29 cellular contexts compared by ENCODE assay signal in genomic region chr18:3547891-3548615, GRCh38.
"Had no signal": no experiment of that assay in that cellular context is flagged by ENCODE, and none has a peak within 500 bp of the region (broad histone marks: within the 10 kb centered on the region; RNA-seq: fewer than 3 reads in every experiment).

No MANE protein-coding gene starts in this region.

- H3K79me2 ChIP-seq: hepatocyte, parathyroid adenoma had no signal

- H3K27me3 ChIP-seq: esophagus squamous epithelium, hepatocyte, right lobe of liver, spleen, testis, tibial nerve, upper lobe of right lung, vagina had no signal

- H3K4me3 Mint-ChIP-seq: dendritic cell treated with granulocyte-macrophage colony-stimulating factor and Interleukin-4, amounts not matched to agents 40 ng/mL and 50 ng/mL, for 4 days; effector memory CD8-positive, alpha-beta T cell; memory B cell; naive B cell; nephron progenitor cell; stimulated activated memory B cell treated with anti-CD40 and anti-IgM and Interleukin-4, amounts not matched to agents 10 μg/mL and 1 μg/mL and 100 μg/mL, for 72 hours; stimulated activated naive CD8-positive, alpha-beta T cell treated with anti-CD3 and anti-CD28 coated beads, Interleukin-15, Interleukin-2, amounts not matched to agents 100 ng/mL and 50 ng/mL, for 24 hours had no signal

- H2AFZ ChIP-seq: hepatocyte, parathyroid adenoma had no signal

- H3K36me3 Mint-ChIP-seq: memory B cell; naive B cell; stimulated activated memory B cell treated with anti-CD40 and anti-IgM and Interleukin-4, amounts not matched to agents 10 μg/mL and 1 μg/mL and 100 μg/mL, for 72 hours had no signal

- H3K4me2 ChIP-seq: hepatocyte had no signal

- H3K9ac ChIP-seq: parathyroid adenoma had no signal

- H3K9me3 Mint-ChIP-seq: dendritic cell treated with granulocyte-macrophage colony-stimulating factor and Interleukin-4, amounts not matched to agents 40 ng/mL and 50 ng/mL, for 4 days; effector memory CD8-positive, alpha-beta T cell; nephron progenitor cell; stimulated activated naive CD8-positive, alpha-beta T cell treated with anti-CD3 and anti-CD28 coated beads, Interleukin-15, Interleukin-2, amounts not matched to agents 100 ng/mL and 50 ng/mL, for 24 hours had no signal

- ATAC-seq: effector memory CD8-positive, alpha-beta T cell; left cardiac atrium; lower lobe of right lung; right lobe of liver; stimulated activated memory B cell treated with anti-CD40 and anti-IgM and Interleukin-4, amounts not matched to agents 10 μg/mL and 1 μg/mL and 100 μg/mL, for 72 hours; upper lobe of right lung had no signal

- DNase-seq: effector memory CD8-positive, alpha-beta T cell; esophagus squamous epithelium; foreskin melanocyte; head of caudate nucleus; kidney; left cardiac atrium; left ventricle myocardium inferior; lower lobe of right lung; midbrain; naive B cell; nephron progenitor cell; retina; right lobe of liver; spleen; stimulated activated CD4-positive, alpha-beta T cell treated with anti-CD3 and anti-CD28 coated beads, Interleukin-15, amount 100 ng/mL, for 24 hours; stimulated activated CD4-positive, alpha-beta T cell treated with anti-CD3 and anti-CD28 coated beads, Interleukin-1b, Interleukin-23, amount 100 ng/mL, for 48 hours; stimulated activated CD4-positive, alpha-beta T cell treated with anti-CD3 and anti-CD28 coated beads, Interleukin-4, amount 100 ng/mL, for 24 hours; testis; upper lobe of right lung had no signal

- H3K27ac Mint-ChIP-seq: dendritic cell treated with granulocyte-macrophage colony-stimulating factor and Interleukin-4, amounts not matched to agents 40 ng/mL and 50 ng/mL, for 4 days; memory B cell; nephron progenitor cell; stimulated activated memory B cell treated with anti-CD40 and anti-IgM and Interleukin-4, amounts not matched to agents 10 μg/mL and 1 μg/mL and 100 μg/mL, for 72 hours; stimulated activated naive CD8-positive, alpha-beta T cell treated with anti-CD3 and anti-CD28 coated beads, Interleukin-15, Interleukin-2, amounts not matched to agents 100 ng/mL and 50 ng/mL, for 24 hours had no signal

- H3K27me3 Mint-ChIP-seq: dendritic cell treated with granulocyte-macrophage colony-stimulating factor and Interleukin-4, amounts not matched to agents 40 ng/mL and 50 ng/mL, for 4 days; memory B cell; stimulated activated memory B cell treated with anti-CD40 and anti-IgM and Interleukin-4, amounts not matched to agents 10 μg/mL and 1 μg/mL and 100 μg/mL, for 72 hours; stimulated activated naive CD8-positive, alpha-beta T cell treated with anti-CD3 and anti-CD28 coated beads, Interleukin-15, Interleukin-2, amounts not matched to agents 100 ng/mL and 50 ng/mL, for 24 hours had no signal

- H3K4me3 ChIP-seq: esophagus squamous epithelium, hepatocyte, left ventricle myocardium inferior, lower lobe of right lung, prostate gland, right lobe of liver, spleen, testis, tibial nerve, upper lobe of right lung, vagina had no signal

- H3K36me3 ChIP-seq: esophagus squamous epithelium, left ventricle myocardium inferior, lower lobe of right lung, prostate gland, right lobe of liver, spleen, tibial nerve, upper lobe of right lung, vagina had no signal

- H3K4me1 Mint-ChIP-seq: nephron progenitor cell had no signal

- H3K4me1 ChIP-seq: esophagus squamous epithelium, left ventricle myocardium inferior, lower lobe of right lung, parathyroid adenoma, prostate gland, right lobe of liver, spleen, testis, tibial nerve, upper lobe of right lung, vagina had no signal

- H3K9me3 ChIP-seq: esophagus squamous epithelium, left ventricle myocardium inferior, lower lobe of right lung, prostate gland, right lobe of liver, spleen, testis, tibial nerve, upper lobe of right lung, vagina had no signal

- FAIRE-seq: kidney had no signal

- H3K27ac ChIP-seq: epithelial cell of prostate, esophagus squamous epithelium, hepatocyte, left ventricle myocardium inferior, lower lobe of right lung, parathyroid adenoma, prostate gland, right lobe of liver, spleen, testis, tibial nerve, upper lobe of right lung, vagina had no signal
